Comparison of ENCODE assay signal across 30 cellular contexts in the genomic region with DNA sequence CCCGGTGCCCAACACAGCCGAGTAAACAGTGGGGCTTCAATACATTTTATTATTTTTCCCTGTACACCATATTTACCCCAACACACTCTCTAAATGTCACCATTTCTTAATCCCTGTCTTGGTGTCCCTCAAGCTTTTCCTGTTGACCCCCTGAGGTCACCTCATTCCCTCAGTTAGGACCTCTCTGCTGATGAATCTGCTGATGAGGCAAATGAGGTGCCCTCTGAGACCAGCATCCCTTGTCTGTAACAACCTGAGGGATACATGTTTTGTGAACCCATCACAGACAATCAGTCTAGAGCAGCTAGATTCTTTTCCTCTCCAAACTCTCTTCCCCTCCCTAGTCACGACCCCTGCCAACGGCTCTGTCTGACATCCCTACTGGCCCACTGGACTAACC.
"Had no signal": no experiment of that assay in that cellular context is flagged by ENCODE, and none has a peak within 500 bp of the region (broad histone marks: within the 10 kb centered on the region; RNA-seq: fewer than 3 reads in every experiment).

No MANE protein-coding gene starts in this region.

- H3K4me1 ChIP-seq: ascending aorta had no signal

- H3K27ac ChIP-seq: ascending aorta, WERI-Rb-1 had no signal

- H3K36me3 ChIP-seq: ascending aorta, WERI-Rb-1 had no signal

- DNase-seq: activated CD4-positive, alpha-beta memory T cell treated with anti-CD3 and anti-CD28 coated beads, Interleukin-2, amount 10 ng/mL, durations not matched to agents 7 days and 5 days; activated CD4-positive, alpha-beta T cell treated with anti-CD3 and anti-CD28 coated beads for 1 hour; activated CD4-positive, alpha-beta T cell treated with anti-CD3 and anti-CD28 coated beads for 36 hours; activated CD4-positive, alpha-beta T cell treated with anti-CD3 and anti-CD28 coated beads for 48 hours; activated CD4-positive, alpha-beta T cell treated with anti-CD3 and anti-CD28 coated beads, Interleukin-2, amount 10 ng/mL, durations not matched to agents 7 days and 5 days; activated CD4-positive, alpha-beta T cell treated with anti-CD3 and anti-CD28 coated beads, Interleukin-2, amount 50 U/mL, for 48 hours; activated CD4-positive, CD25-positive, alpha-beta regulatory T cell; activated CD8-positive, alpha-beta memory T cell treated with anti-CD3 and anti-CD28 coated beads for 24 hours; activated CD8-positive, alpha-beta memory T cell treated with anti-CD3 and anti-CD28 coated beads, Interleukin-2, amount 10 ng/mL, durations not matched to agents 7 days and 5 days; activated CD8-positive, alpha-beta memory T cell treated with anti-CD3 and anti-CD28 coated beads, Interleukin-2, amount 50 U/mL, for 48 hours; activated CD8-positive, alpha-beta T cell treated with anti-CD3 and anti-CD28 coated beads, Interleukin-2, amount 10 ng/mL, durations not matched to agents 7 days and 5 days; activated effector memory CD4-positive, alpha-beta T cell treated with Interleukin-2 at 50 U/mL for 16 hours; activated gamma-delta T cell; activated naive CD4-positive, alpha-beta T cell treated with anti-CD3 and anti-CD28 coated beads, Interleukin-2, amount 10 ng/mL, durations not matched to agents 7 days and 5 days; activated naive CD4-positive, alpha-beta T cell treated with Interleukin-2 at 50 U/mL for 16 hours; activated naive CD8-positive, alpha-beta T cell treated with anti-CD3 and anti-CD28 coated beads, Interleukin-2, amount 10 ng/mL, durations not matched to agents 7 days and 5 days; activated naive CD8-positive, alpha-beta T cell treated with anti-CD3 and anti-CD28 coated beads, Interleukin-2, amount 50 U/mL, for 24 hours; activated T-cell treated with anti-CD3 and anti-CD28 coated beads, Interleukin-2, amount 50 U/mL, for 24 hours; activated T-cell treated with anti-CD3 and anti-CD28 coated beads, Interleukin-2, amount 50 U/mL, for 48 hours; amygdala; anterior cingulate cortex; central memory CD4-positive, alpha-beta T cell; T-helper 1 cell; T-helper 2 cell; T-helper 9 cell; WERI-Rb-1 had no signal

- H3K27me3 ChIP-seq: ascending aorta had no signal

- ATAC-seq: activated CD4-positive, alpha-beta T cell treated with anti-CD3 and anti-CD28 coated beads for 36 hours; activated CD4-positive, CD25-positive, alpha-beta regulatory T cell treated with anti-CD3 and anti-CD28 coated beads, Interleukin-2, amount 50 U/mL, for 24 hours; activated CD8-positive, alpha-beta memory T cell treated with anti-CD3 and anti-CD28 coated beads, Interleukin-2, amount 10 ng/mL, durations not matched to agents 7 days and 5 days; activated CD8-positive, alpha-beta T cell treated with anti-CD3 and anti-CD28 coated beads, Interleukin-2, amount 10 ng/mL, durations not matched to agents 7 days and 5 days; activated naive CD8-positive, alpha-beta T cell treated with anti-CD3 and anti-CD28 coated beads, Interleukin-2, amount 50 U/mL, for 24 hours; WTC11 had no signal

- FAIRE-seq: TTC549 had no signal

- H3K9me3 ChIP-seq: ascending aorta had no signal

- H3K4me3 ChIP-seq: ascending aorta had no signal
